In the genomic region with DNA sequence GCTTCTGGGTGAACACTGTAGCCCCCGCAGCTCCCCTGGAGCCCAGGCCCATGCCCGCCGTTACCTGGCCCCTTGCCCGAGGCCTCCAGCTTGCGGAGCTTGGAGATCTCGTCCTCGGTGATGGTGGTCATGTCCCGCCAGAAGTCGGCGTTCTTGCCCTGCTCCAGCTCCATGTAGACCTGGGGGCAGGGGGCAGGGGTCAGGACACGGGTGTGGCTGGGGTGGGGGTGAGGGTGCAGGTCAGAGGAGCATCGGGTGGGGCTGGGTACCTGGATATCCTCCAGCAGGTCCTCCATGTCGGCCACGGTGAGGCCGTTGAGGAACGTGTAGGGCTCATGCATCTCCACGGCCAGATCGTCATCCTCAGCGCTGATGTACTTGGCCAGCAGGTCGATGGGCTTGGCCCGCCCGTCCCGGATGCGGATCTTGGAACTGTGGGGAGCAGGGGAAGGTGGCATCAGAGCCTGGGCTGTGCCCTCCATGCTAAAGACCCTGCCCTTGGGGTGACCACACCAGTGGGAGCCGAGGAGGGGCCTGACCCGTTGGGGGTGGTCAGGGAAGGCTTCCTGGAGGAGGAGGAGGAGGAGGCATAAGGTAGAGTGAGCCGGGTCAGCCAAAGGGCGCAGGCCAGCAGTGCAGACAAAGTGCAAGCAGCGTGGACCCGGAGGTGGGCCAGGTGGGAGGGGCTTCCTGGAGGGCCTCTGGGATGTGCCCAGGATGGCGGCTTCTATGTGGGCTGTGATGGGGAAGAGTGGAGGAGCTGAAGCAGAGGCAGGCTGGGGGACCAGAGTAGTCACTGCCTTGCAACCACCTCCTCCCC, we compare ENCODE assay signal across 18 cellular contexts. TPM values are rescaled to one million over a fixed set of nuclear protein-coding genes. Genes with fewer than 3 reads are reported as not detected.
DNase-seq lines count a peak whose midpoint lies in the region; ATAC-seq and TF ChIP-seq lines count a peak whose summit lies in the region.
"Had no signal": no experiment of that assay in that cellular context is flagged by ENCODE, and none has a peak within 500 bp of the region (broad histone marks: within the 10 kb centered on the region; RNA-seq: fewer than 3 reads in every experiment).

No MANE protein-coding gene starts in this region.

- H3K4me3 Mint-ChIP-seq in endodermal cell, result no peak overlapping the region
- no peak overlapping the region for H3K4me3 Mint-ChIP-seq in naive thymus-derived CD4-positive, alpha-beta T cell
- H3K4me3 Mint-ChIP-seq: activated naive CD8-positive, alpha-beta T cell treated with anti-CD3 and anti-CD28 coated beads for 36 hours had no signal

- H3K9me3 ChIP-seq in right cardiac atrium (ENCODE audit: control insufficient read depth, low read length), result no peaks in the 10 kb centered on the region
- no peaks in the 10 kb centered on the region for H3K9me3 ChIP-seq in OCI-LY7 (ENCODE audit: low read length)
- H3K9me3 ChIP-seq in endodermal cell (ENCODE audit: control insufficient read depth, low read length), result no peaks in the 10 kb centered on the region
- H3K9me3 ChIP-seq in naive thymus-derived CD4-positive, alpha-beta T cell (ENCODE audit: control insufficient read depth in 2 of 3, low read length in 3 of 3), result no peaks in the 10 kb centered on the region
- H3K9me3 ChIP-seq in tibial nerve, result no peaks in the 10 kb centered on the region
- H3K9me3 ChIP-seq: heart right ventricle had no signal

- H3K27me3 Mint-ChIP-seq in endodermal cell (ENCODE audit: insufficient read depth), result no peaks in the 10 kb centered on the region
- no peaks in the 10 kb centered on the region for H3K27me3 Mint-ChIP-seq in naive thymus-derived CD4-positive, alpha-beta T cell
- H3K27me3 Mint-ChIP-seq: activated naive CD8-positive, alpha-beta T cell treated with anti-CD3 and anti-CD28 coated beads for 36 hours; CD4-positive, CD25-positive, alpha-beta regulatory T cell had no signal

- BruUV-seq in OCI-LY7 (replicated peaks; lab: Mats Ljungman, UMichigan), result no TSS peak

- POLR2A ChIA-PET in OCI-LY7 (lab: Charles Lee), result interaction anchor here (0.7 kb wide), 1 partner anchor 74 kb away, joined by 3 read pairs; no protein-coding TSS in a partner anchor
- POLR2A ChIA-PET in naive thymus-derived CD4-positive, alpha-beta T cell (lab: Charles Lee), result interaction anchor here (0.7 to 1.0 kb wide), 3 partner anchors 33 to 68 kb away, joined by 3 to 4 read pairs (median 4); no protein-coding TSS in a partner anchor

- no peak overlapping the region for H2AFZ ChIP-seq in OCI-LY7 (ENCODE audit: low read length)

- 84% methylated on average over 31 of the region's 31 CpGs for WGBS in right cardiac atrium
- WGBS in endodermal cell (ENCODE audit: insufficient coverage in 1 of 2, insufficient read length in 1 of 2), 2 experiments, result 93 to 96% methylated on average over 18 to 31 of the region's 31 CpGs
- 83 to 85% methylated on average over 28 to 31 of the region's 31 CpGs for WGBS in tibial nerve, 2 donors

- peak in 1 of 2 donors; percentile 7 for ATAC-seq in right cardiac atrium
- ATAC-seq in naive thymus-derived CD4-positive, alpha-beta T cell, result no peak

- H3K27ac Mint-ChIP-seq in endodermal cell, result no peak overlapping the region
- H3K27ac Mint-ChIP-seq in naive thymus-derived CD4-positive, alpha-beta T cell, result no peak overlapping the region
- H3K27ac Mint-ChIP-seq: activated naive CD8-positive, alpha-beta T cell treated with anti-CD3 and anti-CD28 coated beads for 36 hours had no signal

- no peaks in the 10 kb centered on the region for H3K9me3 Mint-ChIP-seq in endodermal cell
- H3K9me3 Mint-ChIP-seq in naive thymus-derived CD4-positive, alpha-beta T cell, result no peaks in the 10 kb centered on the region
- H3K9me3 Mint-ChIP-seq: activated naive CD8-positive, alpha-beta T cell treated with anti-CD3 and anti-CD28 coated beads for 36 hours; CD4-positive, CD25-positive, alpha-beta regulatory T cell had no signal

- H3K27ac ChIP-seq in right cardiac atrium (ENCODE audit: low read length) (no peak overlapping the region), OCI-LY7 (ENCODE audit: low read depth, low read length, poor library complexity, severe bottlenecking) (no peak overlapping the region), endodermal cell (ENCODE audit: low read depth, low read length) (no peak overlapping the region), tibial nerve (peak overlapping the region in 2 of 4 donors; percentile 73 to 74)
- no peak overlapping the region for H3K27ac ChIP-seq in naive thymus-derived CD4-positive, alpha-beta T cell (ENCODE audit: low read depth, low read length)

- H3K4me3 ChIP-seq in right cardiac atrium (ENCODE audit: low read length) (no peak overlapping the region), OCI-LY7 (ENCODE audit: low read depth, low read length, poor library complexity, severe bottlenecking) (no peak overlapping the region), endodermal cell (ENCODE audit: low read length) (no peak overlapping the region), tibial nerve (no peak overlapping the region)
- H3K4me3 ChIP-seq in naive thymus-derived CD4-positive, alpha-beta T cell (ENCODE audit: low read length), result no peak overlapping the region

- H3K27me3 ChIP-seq in right cardiac atrium (ENCODE audit: control insufficient read depth, insufficient read depth), result no peaks in the 10 kb centered on the region
- no peaks in the 10 kb centered on the region for H3K27me3 ChIP-seq in endodermal cell (ENCODE audit: control insufficient read depth, insufficient read depth, low read length, poor library complexity, severe bottlenecking)
- no peaks in the 10 kb centered on the region for H3K27me3 ChIP-seq in naive thymus-derived CD4-positive, alpha-beta T cell (ENCODE audit: control insufficient read depth in 2 of 2, insufficient read depth in 2 of 2, low read length in 2 of 2)
- H3K27me3 ChIP-seq in tibial nerve, result no peaks in the 10 kb centered on the region
- H3K27me3 ChIP-seq: heart right ventricle had no signal

- H3K4me1 Mint-ChIP-seq in endodermal cell, result no peaks in the 10 kb centered on the region
- peaks cover 1 to 23% (median 16%) of the 10 kb centered on the region in 7 donors for H3K4me1 Mint-ChIP-seq in naive thymus-derived CD4-positive, alpha-beta T cell

- CTCF ChIA-PET in OCI-LY7 (lab: Charles Lee; ENCODE audit: unreplicated experiment), result interaction anchor here (0.6 kb wide), 1 partner anchor 32 kb away, joined by 4 read pairs; no protein-coding TSS in a partner anchor
- CTCF ChIA-PET in naive thymus-derived CD4-positive, alpha-beta T cell (lab: Charles Lee), result interaction anchor here (0.7 to 1.4 kb wide), 5 partner anchors 28 to 74 kb away, joined by 3 to 5 read pairs (median 4); a partner anchor contains a TSS

- no peaks in the 10 kb centered on the region for H4K20me1 ChIP-seq in OCI-LY7 (ENCODE audit: insufficient read depth, low read length)

- peak; percentile 22; the same call in 1 of the 2 replicates for TF ChIP-seq CTCF in OCI-LY7 (conservative IDR thresholded peaks at IDR 0.05; ENCODE audit: low read length)
- peak; percentile 4 for TF ChIP-seq CTCF in endodermal cell (conservative IDR thresholded peaks at IDR 0.05)
- TF ChIP-seq CTCF in tibial nerve (IDR thresholded peaks at IDR 0.05), result no peak

- H3K9me2 ChIP-seq in OCI-LY7 (ENCODE audit: insufficient read depth, low read length), result no peaks in the 10 kb centered on the region

- no peak overlapping the region for H3K9ac ChIP-seq in endodermal cell (ENCODE audit: extremely low read depth, low read length, poor library complexity, severe bottlenecking)

- TF ChIP-seq EP300 in tibial nerve (IDR thresholded peaks at IDR 0.05), result no peak

- H3K4me1 ChIP-seq in right cardiac atrium (ENCODE audit: control insufficient read depth, insufficient read depth, low read length), result no peaks in the 10 kb centered on the region
- H3K4me1 ChIP-seq in OCI-LY7 (ENCODE audit: insufficient read depth, low read length, poor library complexity, severe bottlenecking), result no peaks in the 10 kb centered on the region
- no peaks in the 10 kb centered on the region for H3K4me1 ChIP-seq in endodermal cell (ENCODE audit: control insufficient read depth, insufficient read depth, low read length)
- peaks cover 0 to 13% of the 10 kb centered on the region in 2 donors for H3K4me1 ChIP-seq in naive thymus-derived CD4-positive, alpha-beta T cell (ENCODE audit: control insufficient read depth in 2 of 2, insufficient read depth in 2 of 2, low read length in 2 of 2)
- peaks cover 0 to 29% (median 5%) of the 10 kb centered on the region in 4 donors for H3K4me1 ChIP-seq in tibial nerve

- H3K4me2 ChIP-seq in OCI-LY7 (ENCODE audit: low read length), result no peak overlapping the region

- peaks cover 16% of the 10 kb centered on the region for H3K36me3 Mint-ChIP-seq in endodermal cell (ENCODE audit: low read depth)
- H3K36me3 Mint-ChIP-seq in naive thymus-derived CD4-positive, alpha-beta T cell, result peaks cover 0 to 5% (median 0%) of the 10 kb centered on the region in 5 donors

- TF ChIP-seq POLR2A in tibial nerve (IDR thresholded peaks at IDR 0.05), result no peak

- DNase-seq in right cardiac atrium (peak in 2 of 3 donors; percentile 23 to 55), cardiac septum (ENCODE audit: low spot score) (no peak), OCI-LY7 (ENCODE audit: low spot score) (no peak), endodermal cell (no peak), UCSD-AML1 (lab: John Stamatoyannopoulos, UW; ENCODE audit: unreplicated experiment) (no peak), tibial nerve (ENCODE audit: low spot score in 2 of 2) (no peak)
- DNase-seq in naive thymus-derived CD4-positive, alpha-beta T cell, result no peak
- no peak for DNase-seq in NK-92 treated with Interleukin-12 subunit alpha and Interleukin-12 subunit beta, amount 100 ng/mL, for 24 hours (lab: John Stamatoyannopoulos, UW)
- DNase-seq: DMS 273 treated with DMSO at 0.1 percent for 48 hours, NCI-H187, NCI-H2171 treated with DMSO at 0.1 percent for 48 hours, SHP77 treated with DMSO at 0.1 percent for 48 hours, SW 1271 had no signal

- H3K79me2 ChIP-seq in OCI-LY7 (ENCODE audit: insufficient read depth, low read depth, low read length), result no peaks in the 10 kb centered on the region

- intact Hi-C loops in right cardiac atrium (cut with DNase I), result loop anchor here in 3 of 4 donors (5.0 to 10.0 kb wide), 3 partner anchors 72 to 314 kb away; no protein-coding TSS in a partner anchor
- intact Hi-C loops in cardiac septum (cut with DNase I), result loop anchor here (1.0 to 2.0 kb wide), 2 partner anchors 34 to 314 kb away; a partner anchor contains a TSS
- intact Hi-C loops in OCI-LY7 (cut with micrococcal nuclease; ENCODE audit: unreplicated experiment), result loop anchor here (5.0 kb wide), 1 partner anchor 72 kb away; no protein-coding TSS in a partner anchor
- intact Hi-C loops in naive thymus-derived CD4-positive, alpha-beta T cell (cut with micrococcal nuclease), result loop anchor here (1.0 kb wide), 3 partner anchors 14 to 74 kb away; no protein-coding TSS in a partner anchor

- H3K36me3 ChIP-seq in OCI-LY7 (ENCODE audit: insufficient read depth, low read length) (peaks cover 40% of the 10 kb centered on the region), endodermal cell (ENCODE audit: control insufficient read depth, insufficient read depth, low read length) (peaks cover 15% of the 10 kb centered on the region), tibial nerve (peaks cover 0 to 91% (median 0%) of the 10 kb centered on the region in 3 donors)
- peaks cover 0 to 73% (median 0%) of the 10 kb centered on the region in 3 experiments for H3K36me3 ChIP-seq in naive thymus-derived CD4-positive, alpha-beta T cell (ENCODE audit: control insufficient read depth in 2 of 3, insufficient read depth in 3 of 3, low read length in 3 of 3)

RNA-seq across cellular contexts. Expression of a gene that starts 7.6 kb away (rescaled TPM):
- total RNA-seq in right cardiac atrium, result 10 to 100 TPM; 13.8 to 17.8 (median 14.4) TPM
- polyA plus RNA-seq in right cardiac atrium, result 13.5 TPM
- 10.7 TPM for total RNA-seq in cardiac septum
- 35.9 and 38.6 TPM in 2 replicates for total RNA-seq in OCI-LY7 (2014; rRNA removed; shearing (Covaris generic))
- 33.0 and 34.2 TPM in 2 replicates for total RNA-seq in OCI-LY7 (2022)
- 10 to 100 TPM; 31.5 to 33.5 TPM for total RNA-seq in endodermal cell
- 26.1 TPM for polyA plus RNA-seq in endodermal cell (2013, experiment 1 of 2)
- 24.7 TPM for polyA plus RNA-seq in endodermal cell (2013, experiment 2 of 2)
- 10 to 100 TPM; 35.4 to 46.7 (median 37.1) TPM for total RNA-seq in naive thymus-derived CD4-positive, alpha-beta T cell
- polyA plus RNA-seq in naive thymus-derived CD4-positive, alpha-beta T cell, result 10 to 100 TPM in 1 of 2 donors, 1 to 10 TPM in 1; 9.5 to 22.2 TPM
- total RNA-seq in tibial nerve, result 10 to 100 TPM; 22.9 to 59.1 (median 42.7) TPM

RNA-seq across cellular contexts. Expression of a gene that starts 12.3 kb away (rescaled TPM):
- total RNA-seq in right cardiac atrium (1 to 10 TPM; 1.3 to 2.2 (median 2.0) TPM), cardiac septum (1.9 TPM), OCI-LY7 (2022) (not detected in 2 replicates), endodermal cell (under 1 TPM; 0.29 to 0.42 TPM), tibial nerve (10 to 100 TPM in 1 of 4 donors, 1 to 10 TPM in 3; 4.4 to 11.4 (median 7.2) TPM)
- polyA plus RNA-seq in right cardiac atrium, result 1.8 TPM
- not detected in 2 replicates for total RNA-seq in OCI-LY7 (2014; rRNA removed; shearing (Covaris generic))
- polyA plus RNA-seq in endodermal cell (2013, experiment 1 of 2), result 0.39 TPM
- polyA plus RNA-seq in endodermal cell (2013, experiment 2 of 2), result 0.25 TPM
- 1 to 10 TPM in 4 of 5 experiments, under 1 TPM in 1; 0.73 to 5.9 (median 4.1) TPM for total RNA-seq in naive thymus-derived CD4-positive, alpha-beta T cell
- 1 to 10 TPM; 6.4 to 9.0 TPM for polyA plus RNA-seq in naive thymus-derived CD4-positive, alpha-beta T cell
- total RNA-seq: HT-29 had no signal

RNA-seq across cellular contexts. Expression of a gene that starts 33.7 kb away (rescaled TPM):
- 1 to 10 TPM in 2 of 4 donors, under 1 TPM in 2; 0.89 to 2.1 (median 1.2) TPM for total RNA-seq in right cardiac atrium
- polyA plus RNA-seq in right cardiac atrium, result 1.2 TPM
- total RNA-seq in cardiac septum, result 1.3 TPM
- total RNA-seq in OCI-LY7 (2014; rRNA removed; shearing (Covaris generic)), result not detected in 2 replicates
- not detected in 2 replicates for total RNA-seq in OCI-LY7 (2022)
- 1 to 10 TPM in 1 of 2 donors, under 1 TPM in 1; 0.93 to 1.5 TPM for total RNA-seq in endodermal cell
- polyA plus RNA-seq in endodermal cell (2013, experiment 1 of 2), result 0.32 TPM
- polyA plus RNA-seq in endodermal cell (2013, experiment 2 of 2), result 0.33 TPM
- total RNA-seq in naive thymus-derived CD4-positive, alpha-beta T cell, result 1 to 10 TPM in 4 of 5 experiments, under 1 TPM in 1; 0.85 to 3.3 (median 2.9) TPM
- 1 to 10 TPM; 1.3 to 1.5 TPM for polyA plus RNA-seq in naive thymus-derived CD4-positive, alpha-beta T cell
- 1 to 10 TPM in 2 of 4 donors, under 1 TPM in 2; 0.21 to 2.4 (median 1.1) TPM for total RNA-seq in tibial nerve
- total RNA-seq: HT-29, skeletal muscle tissue had no signal

RNA-seq across cellular contexts. Expression of a gene that starts 46.3 kb away (rescaled TPM):
- total RNA-seq in right cardiac atrium, result 10 to 100 TPM; 35.7 to 46.0 (median 36.2) TPM
- polyA plus RNA-seq in right cardiac atrium, result 50.5 TPM
- 32.6 TPM for total RNA-seq in cardiac septum
- 105 and 119 TPM in 2 replicates for total RNA-seq in OCI-LY7 (2014; rRNA removed; shearing (Covaris generic))
- 91.0 and 108 TPM in 2 replicates for total RNA-seq in OCI-LY7 (2022)
- total RNA-seq in endodermal cell, result 100 to 1,000 TPM in 1 of 2 donors, 10 to 100 TPM in 1; 80.7 to 102 TPM
- polyA plus RNA-seq in endodermal cell (2013, experiment 1 of 2), result 80.6 TPM
- 89.1 TPM for polyA plus RNA-seq in endodermal cell (2013, experiment 2 of 2)
- 10 to 100 TPM; 37.9 to 63.7 (median 53.0) TPM for total RNA-seq in naive thymus-derived CD4-positive, alpha-beta T cell
- 10 to 100 TPM; 50.6 to 65.6 TPM for polyA plus RNA-seq in naive thymus-derived CD4-positive, alpha-beta T cell
- total RNA-seq in tibial nerve, result 100 to 1,000 TPM in 3 of 4 donors, 10 to 100 TPM in 1; 94.0 to 181 (median 153) TPM

Comparison
In these comparisons a context has a peak if more than half of its experiments do, and no peak if none do; other contexts are left out.
1. DNase-seq: peak in right cardiac atrium (2 of 3); none in cardiac septum (single experiment), OCI-LY7 (single experiment), endodermal cell (single experiment), naive thymus-derived CD4-positive, alpha-beta T cell (0 of 9), NK-92 treated with Interleukin-12 subunit alpha and Interleukin-12 subunit beta, amount 100 ng/mL, for 24 hours (single experiment), UCSD-AML1 (single experiment) and tibial nerve (0 of 2).
2. CTCF ChIP-seq: peak in OCI-LY7 (single experiment) and endodermal cell (single experiment); none in tibial nerve (0 of 5).